29 cellular contexts compared by ENCODE assay signal in the genomic region with DNA sequence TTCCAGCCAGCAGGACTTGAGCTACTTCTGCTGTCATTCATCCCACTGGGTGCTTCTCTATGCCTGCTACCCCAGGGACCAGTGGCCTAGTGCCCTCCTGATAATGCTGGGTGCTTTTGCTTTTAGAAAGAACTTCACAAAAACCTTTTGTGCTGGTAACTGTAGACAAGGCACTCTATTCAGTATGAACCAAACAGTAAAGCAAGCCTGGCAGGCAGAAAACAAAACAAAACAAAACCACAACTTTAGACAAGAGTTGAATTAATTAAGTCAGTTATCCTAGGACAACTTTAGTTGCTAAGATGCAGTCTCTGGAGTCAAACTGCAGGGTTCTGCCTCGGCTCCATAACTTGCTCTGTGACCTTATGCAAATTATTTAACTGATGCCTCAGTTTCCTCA.
DNase-seq lines count a peak whose midpoint lies in the region; ATAC-seq and TF ChIP-seq lines count a peak whose summit lies in the region.
"Had no signal": no experiment of that assay in that cellular context is flagged by ENCODE, and none has a peak within 500 bp of the region (broad histone marks: within the 10 kb centered on the region; RNA-seq: fewer than 3 reads in every experiment).

No MANE protein-coding gene starts in this region.

- no peaks in the 10 kb centered on the region for H3K27me3 ChIP-seq in breast epithelium
- no peaks in the 10 kb centered on the region for H3K27me3 ChIP-seq in neural progenitor cell
- H3K27me3 ChIP-seq in sigmoid colon = no peaks in the 10 kb centered on the region
- H3K27me3 ChIP-seq: BE2C had no signal

- in situ Hi-C loops in astrocyte of the spinal cord (cut with HindIII; ENCODE audit: low sequenced_read_pairs) = no loop called here

- peaks cover 4% of the 10 kb centered on the region for H3K36me3 Mint-ChIP-seq in MCF 10A (ENCODE audit: insufficient read depth, unreplicated experiment)
- H3K36me3 Mint-ChIP-seq in neural progenitor cell = no peaks in the 10 kb centered on the region
- no peaks in the 10 kb centered on the region for H3K36me3 Mint-ChIP-seq in activated CD4-positive, alpha-beta T cell treated with anti-CD3 and anti-CD28 coated beads for 36 hours (ENCODE audit: low read depth)
- H3K36me3 Mint-ChIP-seq: CD14-positive monocyte; CD8-positive, alpha-beta memory T cell had no signal

- peak overlapping the region; percentile 6 for H3K4me2 ChIP-seq in neural progenitor cell

- no peak overlapping the region for H3K9ac ChIP-seq in neural progenitor cell

- 78 to 82% methylated on average over 1 of the region's 1 CpG for WGBS in sigmoid colon, 2 donors

- H3K27me3 Mint-ChIP-seq in MCF 10A (ENCODE audit: insufficient read depth, unreplicated experiment) (no peaks in the 10 kb centered on the region), neural progenitor cell (ENCODE audit: insufficient read depth, low read depth) (no peaks in the 10 kb centered on the region)
- no peaks in the 10 kb centered on the region for H3K27me3 Mint-ChIP-seq in activated CD4-positive, alpha-beta T cell treated with anti-CD3 and anti-CD28 coated beads for 36 hours
- H3K27me3 Mint-ChIP-seq: CD8-positive, alpha-beta memory T cell had no signal

- intact Hi-C loops in breast epithelium (cut with DNase I; ENCODE audit: low total_unique reads) (no loop called here), MCF 10A (cut with micrococcal nuclease) (no loop called here), sigmoid colon (cut with DNase I) (no loop called here)
- intact Hi-C loops in activated CD4-positive, alpha-beta T cell treated with anti-CD3 and anti-CD28 coated beads for 36 hours (cut with DNase I, micrococcal nuclease) = no loop called here

- H3K27ac Mint-ChIP-seq in MCF 10A (ENCODE audit: low read depth, unreplicated experiment) (no peak overlapping the region), neural progenitor cell (peak overlapping the region; percentile 71)
- H3K27ac Mint-ChIP-seq in activated CD4-positive, alpha-beta T cell treated with anti-CD3 and anti-CD28 coated beads for 36 hours = no peak overlapping the region
- H3K27ac Mint-ChIP-seq: CD14-positive monocyte; CD8-positive, alpha-beta memory T cell had no signal

- H3K4me1 ChIP-seq in breast epithelium (no peaks in the 10 kb centered on the region), neural progenitor cell (peaks cover 39% of the 10 kb centered on the region), sigmoid colon (no peaks in the 10 kb centered on the region)
- H3K4me1 ChIP-seq: BE2C had no signal

- POLR2A ChIA-PET in MCF 10A (lab: Yijun Ruan, JAX) = no interaction called here
- POLR2A ChIA-PET in activated CD4-positive, alpha-beta T cell treated with anti-CD3 and anti-CD28 coated beads for 36 hours (lab: Charles Lee) = no interaction called here

- H3K27ac ChIP-seq in breast epithelium (peak overlapping the region; percentile 43 to 65), neural progenitor cell (no peak overlapping the region), sigmoid colon (no peak overlapping the region)
- H3K27ac ChIP-seq: RWPE1, SK-N-MC had no signal

- TF ChIP-seq CTCF in breast epithelium (IDR thresholded peaks at IDR 0.05) (no peak), MCF 10A (IDR thresholded peaks at IDR 0.05; ENCODE audit: unreplicated experiment) (no peak), astrocyte of the spinal cord (IDR thresholded peaks at IDR 0.05; ENCODE audit: low read depth, low read length) (no peak), neural progenitor cell (IDR thresholded peaks at IDR 0.05) (no peak), sigmoid colon (IDR thresholded peaks at IDR 0.05) (no peak)

- H2AFZ ChIP-seq in neural progenitor cell (replicated peaks) = no peak overlapping the region

- ATAC-seq in activated CD4-positive, alpha-beta T cell treated with anti-CD3 and anti-CD28 coated beads for 36 hours = no peak
- ATAC-seq: HepG2, Panc1 had no signal

- no TSS peak for BruUV-seq in MCF 10A (replicated peaks; lab: Mats Ljungman, UMichigan)

- H3K4me3 ChIP-seq in breast epithelium (no peak overlapping the region), astrocyte of the spinal cord (ENCODE audit: low read depth, low read length) (no peak overlapping the region), neural progenitor cell (no peak overlapping the region), sigmoid colon (no peak overlapping the region)
- H3K4me3 ChIP-seq: SK-N-MC had no signal

- CTCF ChIA-PET in MCF 10A (lab: Yijun Ruan, JAX) = no interaction called here
- CTCF ChIA-PET in activated CD4-positive, alpha-beta T cell treated with anti-CD3 and anti-CD28 coated beads for 36 hours (lab: Charles Lee) = no interaction called here

- DNase-seq in breast epithelium (ENCODE audit: low spot score in 2 of 2) (no peak), MCF 10A (ENCODE audit: unreplicated experiment) (no peak), astrocyte of the spinal cord (ENCODE audit: low read depth, low spot score) (peak; percentile 8), neural progenitor cell (ENCODE audit: low spot score) (peak; percentile 31), SIG-M5 treated with dmso at 0.1 percent for 504 hours (lab: John Stamatoyannopoulos, UW; ENCODE audit: unreplicated experiment) (no peak), HPDE6-E6E7 (ENCODE audit: extremely low spot score) (no peak), sigmoid colon (no peak)
- no peak for DNase-seq in activated CD4-positive, alpha-beta T cell treated with anti-CD3 and anti-CD28 coated beads for 36 hours
- DNase-seq: 8988T; ACHN; BE2C; CD8-positive, alpha-beta memory T cell; DMS153; DND-41; H7; Karpas-422; MV-4-11; NCI-H1105; NCI-H1436 treated with DMSO at 0.1 percent for 48 hours; NCI-H187 treated with DMSO at 0.1 percent for 48 hours; NCI-H446 treated with DMSO at 0.1 percent for 48 hours; NCI-H526; NCI-H82; SHP77 had no signal

- TF ChIP-seq POLR2A in breast epithelium (IDR thresholded peaks at IDR 0.05) (no peak), sigmoid colon (IDR thresholded peaks at IDR 0.05) (no peak)

- H3K9me3 ChIP-seq in breast epithelium = no peaks in the 10 kb centered on the region
- H3K9me3 ChIP-seq in neural progenitor cell (ENCODE audit: low read depth) = no peaks in the 10 kb centered on the region
- no peaks in the 10 kb centered on the region for H3K9me3 ChIP-seq in sigmoid colon
- H3K9me3 ChIP-seq: BE2C had no signal

- H3K4me1 Mint-ChIP-seq in MCF 10A (ENCODE audit: insufficient read depth, unreplicated experiment) (peaks cover 5% of the 10 kb centered on the region), neural progenitor cell (peaks cover 6% of the 10 kb centered on the region)
- H3K4me1 Mint-ChIP-seq in activated CD4-positive, alpha-beta T cell treated with anti-CD3 and anti-CD28 coated beads for 36 hours = no peaks in the 10 kb centered on the region
- H3K4me1 Mint-ChIP-seq: CD14-positive monocyte; CD8-positive, alpha-beta memory T cell had no signal

- no peak for TF ChIP-seq EP300 in sigmoid colon (IDR thresholded peaks at IDR 0.05)

- peaks cover 15% of the 10 kb centered on the region for H3F3A ChIP-seq in neural progenitor cell (ENCODE audit: low read depth)

- H4K20me1 ChIP-seq in neural progenitor cell (ENCODE audit: low read depth) = no peaks in the 10 kb centered on the region

- H3K9me3 Mint-ChIP-seq in MCF 10A (ENCODE audit: unreplicated experiment) (no peaks in the 10 kb centered on the region), neural progenitor cell (no peaks in the 10 kb centered on the region)
- no peaks in the 10 kb centered on the region for H3K9me3 Mint-ChIP-seq in activated CD4-positive, alpha-beta T cell treated with anti-CD3 and anti-CD28 coated beads for 36 hours (ENCODE audit: low read depth)

- H3K4me3 Mint-ChIP-seq in MCF 10A (ENCODE audit: unreplicated experiment) (no peak overlapping the region), neural progenitor cell (no peak overlapping the region)
- no peak overlapping the region for H3K4me3 Mint-ChIP-seq in activated CD4-positive, alpha-beta T cell treated with anti-CD3 and anti-CD28 coated beads for 36 hours
- H3K4me3 Mint-ChIP-seq: CD14-positive monocyte; CD8-positive, alpha-beta memory T cell had no signal

- H3K36me3 ChIP-seq in breast epithelium (no peaks in the 10 kb centered on the region), neural progenitor cell (no peaks in the 10 kb centered on the region), sigmoid colon (no peaks in the 10 kb centered on the region)
- H3K36me3 ChIP-seq: BE2C had no signal

- H3K79me2 ChIP-seq in neural progenitor cell (ENCODE audit: low read depth) = no peaks in the 10 kb centered on the region

Comparison
In these comparisons a context has a peak if more than half of its experiments do, and no peak if none do; other contexts are left out.
1. DNase-seq: peak in astrocyte of the spinal cord (single experiment) and neural progenitor cell (single experiment); none in breast epithelium (0 of 2), MCF 10A (single experiment), SIG-M5 treated with dmso at 0.1 percent for 504 hours (single experiment), HPDE6-E6E7 (single experiment), activated CD4-positive, alpha-beta T cell treated with anti-CD3 and anti-CD28 coated beads for 36 hours (single experiment) and sigmoid colon (single experiment).
2. H3K27ac ChIP-seq: peak in breast epithelium (2 of 2); none in neural progenitor cell (single experiment) and sigmoid colon (0 of 4).